ENCODE assay signal across 8 cellular contexts in genomic region chr14:67695394-67695949, GRCh38. TPM values are rescaled to one million over a fixed set of nuclear protein-coding genes. Genes with fewer than 3 reads are reported as not detected.
DNase-seq lines count a peak whose midpoint lies in the region; ATAC-seq and TF ChIP-seq lines count a peak whose summit lies in the region.

TSS of gene RDH11 (minus strand) at chr14:67695764. CDS start at chr14:67695703, 61 bp downstream.

- under 1% methylated on average over 25 of the region's 25 CpGs for WGBS in right cardiac atrium

- intact Hi-C loops in ascending aorta (cut with DNase I): loop anchor here (2.0 to 10.0 kb wide), 4 partner anchors 21 to 451 kb away; partner anchors contain the start of genes ARG2, ATP6V1D, PALS1 and VTI1B
- intact Hi-C loops in right cardiac atrium (cut with DNase I): no loop called here
- intact Hi-C loops in vagina (cut with DNase I): no loop called here

- H3K4me3 Mint-ChIP-seq in T-helper 2 cell treated with Interferon-gamma antibody and Interleukin-4, amounts not matched to agents 5 μg/mL and 100 μg/mL, for 36 hours: peak within 1 kb of the TSS; percentile 98

- ATAC-seq in GM18498 (IDR thresholded peaks at IDR 0.05; ENCODE audit: unreplicated experiment) (peak; percentile 92), HG02885 (IDR thresholded peaks at IDR 0.05; ENCODE audit: poor library complexity, unreplicated experiment) (peak; percentile 89), right cardiac atrium (peak; percentile 99)

- no peak for TF ChIP-seq CTCF in ascending aorta (IDR thresholded peaks at IDR 0.05)
- no peak for TF ChIP-seq CTCF in vagina (IDR thresholded peaks at IDR 0.05)

- no peaks in the 10 kb centered on the region for H3K9me3 Mint-ChIP-seq in T-helper 2 cell treated with Interferon-gamma antibody and Interleukin-4, amounts not matched to agents 5 μg/mL and 100 μg/mL, for 36 hours

- no peaks in the 10 kb centered on the region for H3K9me3 ChIP-seq in ascending aorta
- no peaks in the 10 kb centered on the region for H3K9me3 ChIP-seq in right cardiac atrium (ENCODE audit: control insufficient read depth, low read length)
- no peaks in the 10 kb centered on the region for H3K9me3 ChIP-seq in vagina

- peak within 1 kb of the TSS; percentile 74 to 84 for H3K27ac ChIP-seq in ascending aorta
- H3K27ac ChIP-seq in right cardiac atrium (ENCODE audit: low read length): peak within 1 kb of the TSS; percentile 87
- H3K27ac ChIP-seq in vagina: peak within 1 kb of the TSS; percentile 80

- peak in 1 of 2 donors; percentile 79 for TF ChIP-seq POLR2A in vagina (IDR thresholded peaks at IDR 0.05)

- H3K4me1 ChIP-seq in ascending aorta (peaks cover 0 to 5% of the 10 kb centered on the region in 2 donors), right cardiac atrium (ENCODE audit: control insufficient read depth, insufficient read depth, low read length) (peaks cover 2% of the 10 kb centered on the region), vagina (peaks cover 18% of the 10 kb centered on the region)

- peak within 1 kb of the TSS; percentile 68 to 88 for H3K4me3 ChIP-seq in ascending aorta
- H3K4me3 ChIP-seq in right cardiac atrium (ENCODE audit: low read length): peak within 1 kb of the TSS; percentile 100
- H3K4me3 ChIP-seq in vagina: peak within 1 kb of the TSS; percentile 79 to 86

- peaks cover 14% of the 10 kb centered on the region for H3K36me3 Mint-ChIP-seq in T-helper 2 cell treated with Interferon-gamma antibody and Interleukin-4, amounts not matched to agents 5 μg/mL and 100 μg/mL, for 36 hours (ENCODE audit: low read depth)

- H3K4me1 Mint-ChIP-seq in T-helper 2 cell treated with Interferon-gamma antibody and Interleukin-4, amounts not matched to agents 5 μg/mL and 100 μg/mL, for 36 hours (ENCODE audit: low read depth): peaks cover 23% of the 10 kb centered on the region

- peaks cover 7 to 18% of the 10 kb centered on the region in 2 donors for H3K36me3 ChIP-seq in ascending aorta
- peaks cover 0 to 16% of the 10 kb centered on the region in 2 donors for H3K36me3 ChIP-seq in vagina

- H3K27me3 Mint-ChIP-seq in T-helper 2 cell treated with Interferon-gamma antibody and Interleukin-4, amounts not matched to agents 5 μg/mL and 100 μg/mL, for 36 hours (ENCODE audit: low read depth): no peaks in the 10 kb centered on the region

- peak within 1 kb of the TSS; percentile 99 for H3K27ac Mint-ChIP-seq in T-helper 2 cell treated with Interferon-gamma antibody and Interleukin-4, amounts not matched to agents 5 μg/mL and 100 μg/mL, for 36 hours

- DNase-seq in NCI-H187 (lab: John Stamatoyannopoulos, UW) (peak; percentile 78 to 89), ascending aorta (ENCODE audit: low spot score in 2 of 2) (peak; percentile 70 to 94), right cardiac atrium (peak; percentile 87 to 92 (median 92)), putamen (ENCODE audit: low spot score) (peak; percentile 91), vagina (ENCODE audit: extremely low spot score in 2 of 2) (peak in 1 of 2 donors; percentile 92)
- peak; percentile 84 for DNase-seq in T-helper 2 cell treated with Interferon-gamma antibody and Interleukin-4, amounts not matched to agents 5 μg/mL and 100 μg/mL, for 36 hours (ENCODE audit: low spot score)

- H3K27me3 ChIP-seq in ascending aorta: no peaks in the 10 kb centered on the region
- no peaks in the 10 kb centered on the region for H3K27me3 ChIP-seq in right cardiac atrium (ENCODE audit: control insufficient read depth, insufficient read depth)
- no peaks in the 10 kb centered on the region for H3K27me3 ChIP-seq in vagina

RNA-seq across cellular contexts. Expression of gene RDH11, which starts in this region (rescaled TPM):
- total RNA-seq in ascending aorta (25.1 TPM), right cardiac atrium (10 to 100 TPM; 17.5 to 21.5 (median 19.8) TPM), vagina (44.0 TPM)
- 18.1 TPM for polyA plus RNA-seq in right cardiac atrium
